ENCODE assay signal across 22 cellular contexts in genomic region chr2:60309941-60310680, GRCh38.
DNase-seq lines count a peak whose midpoint lies in the region; ATAC-seq, FAIRE-seq and TF ChIP-seq lines count a peak whose summit lies in the region.
"Had no signal": no experiment of that assay in that cellular context is flagged by ENCODE, and none has a peak within 500 bp of the region (broad histone marks: within the 10 kb centered on the region; RNA-seq: fewer than 3 reads in every experiment).

No MANE protein-coding gene starts in this region.

- peaks cover 73% of the 10 kb centered on the region for H3K4me1 Mint-ChIP-seq in dendritic cell treated with granulocyte-macrophage colony-stimulating factor and Interleukin-4, amounts not matched to agents 40 ng/mL and 50 ng/mL, for 4 days (ENCODE audit: low read depth)
- H3K4me1 Mint-ChIP-seq in stimulated activated memory B cell treated with anti-CD40 and anti-IgM and Interleukin-4, amounts not matched to agents 10 μg/mL and 1 μg/mL and 100 μg/mL, for 72 hours, result peaks cover 84% of the 10 kb centered on the region

- no peaks in the 10 kb centered on the region for H3K9me3 ChIP-seq in HepG2 (ENCODE audit: low read length)
- H3K9me3 ChIP-seq: SJSA1 had no signal

- peak overlapping the region; percentile 18 for H3K27ac Mint-ChIP-seq in dendritic cell treated with granulocyte-macrophage colony-stimulating factor and Interleukin-4, amounts not matched to agents 40 ng/mL and 50 ng/mL, for 4 days
- H3K27ac Mint-ChIP-seq in stimulated activated memory B cell treated with anti-CD40 and anti-IgM and Interleukin-4, amounts not matched to agents 10 μg/mL and 1 μg/mL and 100 μg/mL, for 72 hours, result peak overlapping the region; percentile 68
- H3K27ac Mint-ChIP-seq: CD8-positive, alpha-beta memory T cell had no signal

- no peaks in the 10 kb centered on the region for H3K4me1 ChIP-seq in HepG2 (ENCODE audit: insufficient read depth, low read length)
- H3K4me1 ChIP-seq: SJSA1 had no signal

- H3K4me2 ChIP-seq in HepG2 (ENCODE audit: low read depth, low read length), result no peak overlapping the region
- H3K4me2 ChIP-seq: PC-9 had no signal

- no peak for FAIRE-seq in HepG2 (lab: Jason Lieb, UNC)
- FAIRE-seq: D721Med, G401.6, GM19239 had no signal

- H3K4me3 Mint-ChIP-seq in dendritic cell treated with granulocyte-macrophage colony-stimulating factor and Interleukin-4, amounts not matched to agents 40 ng/mL and 50 ng/mL, for 4 days, result no peak overlapping the region
- no peak overlapping the region for H3K4me3 Mint-ChIP-seq in stimulated activated memory B cell treated with anti-CD40 and anti-IgM and Interleukin-4, amounts not matched to agents 10 μg/mL and 1 μg/mL and 100 μg/mL, for 72 hours
- H3K4me3 Mint-ChIP-seq: CD8-positive, alpha-beta memory T cell had no signal

- intact Hi-C loops in dendritic cell treated with granulocyte-macrophage colony-stimulating factor and Interleukin-4, amounts not matched to agents 40 ng/mL and 50 ng/mL, for 4 days (cut with micrococcal nuclease), result no loop called here
- intact Hi-C loops in HepG2 (cut with micrococcal nuclease; ENCODE audit: unreplicated experiment), result no loop called here

- no TSS peak for BruUV-seq in HepG2 (replicated peaks; lab: Mats Ljungman, UMichigan)

- H4K20me1 ChIP-seq in HepG2 (ENCODE audit: insufficient read depth, low read length), result no peaks in the 10 kb centered on the region

- CTCF ChIA-PET in HepG2 (lab: Yijun Ruan, JAX; ENCODE audit: low intra/inter-chr PET ratio, low total read pairs), result no interaction called here

- H3K27ac ChIP-seq in HepG2 (ENCODE audit: extremely low read length, insufficient read depth, low read length), result no peak overlapping the region
- H3K27ac ChIP-seq: PC-9, SJSA1 had no signal

- H3K4me3 ChIP-seq in NB4 (ENCODE audit: low read depth, low read length) (no peak overlapping the region), HepG2 (replicated peaks in 1 of 3; ENCODE audit: insufficient read depth in 1 of 3, low read depth in 2 of 3, low read length in 3 of 3) (no peak overlapping the region)
- H3K4me3 ChIP-seq: PC-9, SJSA1 had no signal

- TF ChIP-seq POLR2A in NB4 (IDR thresholded peaks at IDR 0.05; ENCODE audit: extremely low read depth, insufficient read length) (no peak), HepG2 (IDR thresholded peaks at IDR 0.05; ENCODE audit: insufficient read depth in 1 of 2, low read depth in 2 of 2, low read length in 2 of 2) (no peak)

- WGBS in HepG2 (ENCODE audit: low lambda C conversion rate), result 24% methylated on average over 5 of the region's 5 CpGs

- H3K36me3 Mint-ChIP-seq in dendritic cell treated with granulocyte-macrophage colony-stimulating factor and Interleukin-4, amounts not matched to agents 40 ng/mL and 50 ng/mL, for 4 days (ENCODE audit: low read depth), result no peaks in the 10 kb centered on the region
- no peaks in the 10 kb centered on the region for H3K36me3 Mint-ChIP-seq in stimulated activated memory B cell treated with anti-CD40 and anti-IgM and Interleukin-4, amounts not matched to agents 10 μg/mL and 1 μg/mL and 100 μg/mL, for 72 hours
- H3K36me3 Mint-ChIP-seq: CD8-positive, alpha-beta memory T cell had no signal

- H3K9ac ChIP-seq in HepG2 (ENCODE audit: insufficient read depth, low read depth, low read length), result no peak overlapping the region

- TF ChIP-seq CTCF in NB4 (IDR thresholded peaks at IDR 0.05; ENCODE audit: low read depth, low read length) (no peak), HepG2 (CRISPR knock-in tag; IDR thresholded peaks at IDR 0.05) (no peak)

- H2AFZ ChIP-seq in HepG2 (ENCODE audit: low read length), result no peak overlapping the region
- H2AFZ ChIP-seq: PC-9 had no signal

- POLR2A ChIA-PET in HepG2 (lab: Yijun Ruan, JAX), result no interaction called here

- no peaks in the 10 kb centered on the region for H3K79me2 ChIP-seq in HepG2 (ENCODE audit: insufficient read depth, low read length)

- no peaks in the 10 kb centered on the region for H3K36me3 ChIP-seq in HepG2 (replicated peaks in 1 of 2; ENCODE audit: control insufficient read depth in 1 of 2, insufficient read depth in 2 of 2, low read length in 2 of 2)
- H3K36me3 ChIP-seq: SJSA1 had no signal

- H3K9me3 Mint-ChIP-seq in dendritic cell treated with granulocyte-macrophage colony-stimulating factor and Interleukin-4, amounts not matched to agents 40 ng/mL and 50 ng/mL, for 4 days, result no peaks in the 10 kb centered on the region
- no peaks in the 10 kb centered on the region for H3K9me3 Mint-ChIP-seq in stimulated activated memory B cell treated with anti-CD40 and anti-IgM and Interleukin-4, amounts not matched to agents 10 μg/mL and 1 μg/mL and 100 μg/mL, for 72 hours

- no peak for ATAC-seq in stimulated activated memory B cell treated with anti-CD40 and anti-IgM and Interleukin-4, amounts not matched to agents 10 μg/mL and 1 μg/mL and 100 μg/mL, for 72 hours
- ATAC-seq in HepG2, result no peak

- TF ChIP-seq RAD21 in HepG2 (CRISPR knock-in tag; IDR thresholded peaks at IDR 0.05), result no peak

- H3K27me3 ChIP-seq in HepG2 (ENCODE audit: control insufficient read depth in 1 of 2, insufficient read depth in 2 of 2, low read length in 2 of 2), result no peaks in the 10 kb centered on the region; a peak in 1 of 5 replicates
- H3K27me3 ChIP-seq: SJSA1 had no signal

- no peak for TF ChIP-seq EP300 in HepG2 (IDR thresholded peaks at IDR 0.05; ENCODE audit: low read depth in 2 of 2, low read length in 2 of 2)
- TF ChIP-seq EP300 in HepG2 (CRISPR knock-in tag; IDR thresholded peaks at IDR 0.05; ENCODE audit: borderline replicate concordance), result no peak

- no peaks in the 10 kb centered on the region for H3K27me3 Mint-ChIP-seq in dendritic cell treated with granulocyte-macrophage colony-stimulating factor and Interleukin-4, amounts not matched to agents 40 ng/mL and 50 ng/mL, for 4 days
- H3K27me3 Mint-ChIP-seq in stimulated activated memory B cell treated with anti-CD40 and anti-IgM and Interleukin-4, amounts not matched to agents 10 μg/mL and 1 μg/mL and 100 μg/mL, for 72 hours, result no peaks in the 10 kb centered on the region
- H3K27me3 Mint-ChIP-seq: CD8-positive, alpha-beta memory T cell had no signal

- in situ Hi-C loops in HepG2 (cut with HindIII; ENCODE audit: extremely low pct_ligation_motif_present, low pct_unique_long_range_greater_than_20kb), result no loop called here

- DNase-seq in NOMO-1 treated with DMSO at 0.1 percent for 48 hours (lab: John Stamatoyannopoulos, UW; ENCODE audit: unreplicated experiment) (peak; percentile 7), NOMO-1 treated with dmso at 0.1 percent for 144 hours (lab: John Stamatoyannopoulos, UW; ENCODE audit: unreplicated experiment) (no peak), NB4 (ENCODE audit: low read depth) (peak; percentile 16), NCI-H1694 treated with DMSO at 0.1 percent for 48 hours (lab: John Stamatoyannopoulos, UW) (no peak), HepG2 (ENCODE audit: low spot score) (no peak)
- DNase-seq in activated naive CD4-positive, alpha-beta T cell treated with Interleukin-2 at 50 U/mL for 16 hours, result no peak
- DNase-seq: 8988T; CD8-positive, alpha-beta memory T cell; DMS79 treated with DMSO at 0.1 percent for 48 hours; H7; KG1; NCI-H1105 treated with DMSO at 0.1 percent for 48 hours; NCI-H187; NCI-H345; NCI-H526; PC-9 had no signal

TF ChIP-seq in HepG2, 621 proteins besides CTCF, POLR2A, EP300 and RAD21:
- TF ChIP-seq MAFK (conservative IDR thresholded peaks at IDR 0.05 in 1 of 2, IDR thresholded peaks at IDR 0.05 in 1 of 2; ENCODE audit: low read length in 2 of 2), result 0 out of 4 replicates have a peak, but pooled peaks of 1 of the 2 experiments have one; percentile 1
- no peak for TF ChIP-seq IKZF4 (CRISPR knock-in tag; IDR thresholded peaks at IDR 0.05; ENCODE audit: borderline replicate concordance, low read depth, not compliant biosample characterization)

Comparison
In these comparisons a context has a peak if more than half of its experiments do, and no peak if none do; other contexts are left out.
1. DNase-seq: peak in NOMO-1 treated with DMSO at 0.1 percent for 48 hours (single experiment) and NB4 (single experiment); none in NOMO-1 treated with dmso at 0.1 percent for 144 hours (single experiment), activated naive CD4-positive, alpha-beta T cell treated with Interleukin-2 at 50 U/mL for 16 hours (single experiment), NCI-H1694 treated with DMSO at 0.1 percent for 48 hours (single experiment) and HepG2 (single experiment).